ENCODE assay signal across 21 cellular contexts in genomic region chr2:159462961-159463360, GRCh38.
"Had no signal": no experiment of that assay in that cellular context is flagged by ENCODE, and none has a peak within 500 bp of the region (broad histone marks: within the 10 kb centered on the region; RNA-seq: fewer than 3 reads in every experiment).

No MANE protein-coding gene starts in this region.

- H3K4me3 ChIP-seq: colonic mucosa, coronary artery, dorsolateral prefrontal cortex, esophagus muscularis mucosa, esophagus squamous epithelium, gastrocnemius medialis, gastroesophageal sphincter, heart left ventricle, heart right ventricle had no signal

- H3K36me3 ChIP-seq: colonic mucosa, gastrocnemius medialis had no signal

- H3K27ac ChIP-seq: colonic mucosa, coronary artery, dorsolateral prefrontal cortex, epithelial cell of prostate, esophagus muscularis mucosa, esophagus squamous epithelium, foreskin keratinocyte, gastrocnemius medialis, gastroesophageal sphincter, heart left ventricle, heart right ventricle had no signal

- H3K27me3 ChIP-seq: colonic mucosa, dorsolateral prefrontal cortex, esophagus muscularis mucosa, esophagus squamous epithelium, foreskin keratinocyte, gastrocnemius medialis, gastroesophageal sphincter, heart left ventricle, heart right ventricle had no signal

- DNase-seq: colonic mucosa; cortex of kidney; dermis blood vessel endothelial cell; dorsolateral prefrontal cortex; effector CD4-positive, alpha-beta T cell; effector CD8-positive, alpha-beta T cell; effector memory CD4-positive, alpha-beta T cell; effector memory CD8-positive, alpha-beta T cell; endodermal cell; erythroblast; esophagus squamous epithelium; foreskin keratinocyte; gastrocnemius medialis; glutamatergic neuron; head of caudate nucleus; heart left ventricle; heart right ventricle had no signal

- H3K9me3 ChIP-seq: colonic mucosa, esophagus muscularis mucosa, esophagus squamous epithelium, gastrocnemius medialis, gastroesophageal sphincter had no signal

- H3K4me1 ChIP-seq: colonic mucosa, foreskin keratinocyte had no signal
